Comparison of ENCODE assay signal across 10 cellular contexts in genomic region chr6:140271759-140272377, GRCh38.
DNase-seq lines count a peak whose midpoint lies in the region; ATAC-seq and TF ChIP-seq lines count a peak whose summit lies in the region.
"Had no signal": no experiment of that assay in that cellular context is flagged by ENCODE, and none has a peak within 500 bp of the region (broad histone marks: within the 10 kb centered on the region; RNA-seq: fewer than 3 reads in every experiment).

No MANE protein-coding gene starts in this region.

- H3K4me3 Mint-ChIP-seq in T-helper 2 cell treated with Interferon-gamma antibody and Interleukin-4, amounts not matched to agents 5 μg/mL and 100 μg/mL, for 36 hours, result no peak overlapping the region

- H3K27me3 ChIP-seq in left ventricle myocardium inferior (ENCODE audit: low read depth), result no peaks in the 10 kb centered on the region
- H3K27me3 ChIP-seq: body of pancreas had no signal

- peaks cover 15% of the 10 kb centered on the region for H3K9me3 ChIP-seq in left ventricle myocardium inferior (replicated peaks)
- H3K9me3 ChIP-seq: body of pancreas had no signal

- no peaks in the 10 kb centered on the region for H3K36me3 Mint-ChIP-seq in T-helper 2 cell treated with Interferon-gamma antibody and Interleukin-4, amounts not matched to agents 5 μg/mL and 100 μg/mL, for 36 hours (ENCODE audit: low read depth)

- ATAC-seq in Right ventricle myocardium inferior, result no peak
- peak; percentile 98 for ATAC-seq in HG02938 (IDR thresholded peaks at IDR 0.05; ENCODE audit: unreplicated experiment)
- ATAC-seq in left colon, result no peak
- ATAC-seq: body of pancreas had no signal

- no peaks in the 10 kb centered on the region for H3K9me3 Mint-ChIP-seq in T-helper 2 cell treated with Interferon-gamma antibody and Interleukin-4, amounts not matched to agents 5 μg/mL and 100 μg/mL, for 36 hours

- H3K27ac Mint-ChIP-seq in T-helper 2 cell treated with Interferon-gamma antibody and Interleukin-4, amounts not matched to agents 5 μg/mL and 100 μg/mL, for 36 hours, result no peak overlapping the region

- intact Hi-C loops in left ventricle myocardium inferior (cut with micrococcal nuclease), result no loop called here
- intact Hi-C loops in Right ventricle myocardium inferior (cut with DNase I), result no loop called here
- intact Hi-C loops in left colon (cut with DNase I, micrococcal nuclease), result no loop called here

- peaks cover 12% of the 10 kb centered on the region for H3K4me1 ChIP-seq in left ventricle myocardium inferior
- H3K4me1 ChIP-seq: body of pancreas had no signal

- peak overlapping the region; percentile 7 for H3K27ac ChIP-seq in left ventricle myocardium inferior (replicated peaks)
- H3K27ac ChIP-seq: body of pancreas, C4-2B had no signal

- no peak overlapping the region for H3K4me3 ChIP-seq in left ventricle myocardium inferior
- H3K4me3 ChIP-seq: body of pancreas had no signal

- TF ChIP-seq CTCF in left ventricle myocardium inferior (IDR thresholded peaks at IDR 0.05; ENCODE audit: borderline replicate concordance), result no peak

- H3K4me1 Mint-ChIP-seq in T-helper 2 cell treated with Interferon-gamma antibody and Interleukin-4, amounts not matched to agents 5 μg/mL and 100 μg/mL, for 36 hours (ENCODE audit: low read depth), result no peaks in the 10 kb centered on the region

- DNase-seq in left ventricle myocardium inferior (no peak), Right ventricle myocardium inferior (ENCODE audit: missing footprints) (no peak), NCI-H187 treated with DMSO at 0.1 percent for 48 hours (lab: John Stamatoyannopoulos, UW) (peak; percentile 68), NCI-H1930 (lab: John Stamatoyannopoulos, UW) (no peak), left colon (no peak), NCI-H82 (lab: John Stamatoyannopoulos, UW) (no peak)
- DNase-seq in T-helper 2 cell treated with Interferon-gamma antibody and Interleukin-4, amounts not matched to agents 5 μg/mL and 100 μg/mL, for 36 hours (ENCODE audit: low spot score), result no peak
- DNase-seq: body of pancreas had no signal

- peaks cover 4% of the 10 kb centered on the region for H3K36me3 ChIP-seq in left ventricle myocardium inferior

- H3K27me3 Mint-ChIP-seq in T-helper 2 cell treated with Interferon-gamma antibody and Interleukin-4, amounts not matched to agents 5 μg/mL and 100 μg/mL, for 36 hours (ENCODE audit: low read depth), result no peaks in the 10 kb centered on the region
